8 cellular contexts compared by ENCODE assay signal in the genomic region with DNA sequence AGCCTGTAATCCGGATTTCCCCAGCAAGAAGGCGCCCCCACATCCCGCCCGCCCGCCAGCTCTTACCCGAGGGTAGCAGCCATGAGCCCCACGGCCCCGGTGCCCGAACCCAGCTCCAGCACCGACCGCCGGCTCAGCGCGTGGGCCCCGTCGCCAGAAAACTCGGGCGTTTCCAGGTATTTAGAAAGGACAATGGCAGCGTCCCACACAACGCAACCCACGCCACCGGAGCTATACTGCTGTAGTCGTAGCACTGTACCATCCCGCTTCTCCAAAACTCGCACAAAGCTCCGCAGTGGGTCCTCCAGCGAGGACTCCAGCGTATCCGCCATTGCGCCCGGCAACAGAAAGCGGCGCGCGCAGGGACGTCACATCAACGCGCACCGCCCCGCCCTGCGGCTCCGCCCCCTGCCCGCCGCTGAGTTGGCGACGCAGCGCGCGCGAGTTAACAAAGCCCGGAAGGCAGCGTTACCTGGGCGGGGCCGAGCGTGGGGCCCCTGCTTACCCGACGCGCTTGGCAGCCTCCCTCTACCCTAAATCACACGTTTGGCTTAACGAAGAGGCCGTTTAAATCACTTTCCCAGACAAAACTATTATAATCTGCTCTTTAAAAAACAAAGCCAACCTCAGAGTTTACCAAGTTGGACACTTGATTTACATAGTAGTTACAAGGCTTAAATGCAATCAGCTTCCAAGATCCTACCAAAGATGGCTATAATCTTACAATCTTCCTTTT. TPM values are rescaled to one million over a fixed set of nuclear protein-coding genes. Genes with fewer than 3 reads are reported as not detected.
DNase-seq lines count a peak whose midpoint lies in the region; ATAC-seq lines count a peak whose summit lies in the region.

A gene (minus strand): TSS at position 352 of the 736 bp plus-strand sequence. CDS start 20 bp downstream, at position 332.

- ATAC-seq in GM21360 (IDR thresholded peaks at IDR 0.05; ENCODE audit: unreplicated experiment) = peak; percentile 94

- DNase-seq in COLO829 (ENCODE audit: low spot score) (peak; percentile 88), HT-29 (ENCODE audit: low spot score) (peak; percentile 88), lung microvascular endothelial cell (ENCODE audit: low read depth in 2 of 2) (peak; percentile 95 to 97)
- DNase-seq in NK-92 treated with Interleukin-12 subunit alpha and Interleukin-12 subunit beta, amount 100 ng/mL, for 24 hours (lab: John Stamatoyannopoulos, UW) = peak; percentile 91
- DNase-seq in activated CD8-positive, alpha-beta memory T cell treated with anti-CD3 and anti-CD28 coated beads for 24 hours = peak; percentile 98
- peak; percentile 93 for DNase-seq in effector CD8-positive, alpha-beta T cell (lab: John Stamatoyannopoulos, UW)
- peak; percentile 93 to 94 (median 93) for DNase-seq in stimulated activated CD4-positive, alpha-beta T cell treated with anti-CD3 and anti-CD28 coated beads, TNF-alpha, amount 100 ng/mL, for 4 hours (ENCODE audit: low read depth in 3 of 3)

RNA-seq across cellular contexts. Expression of the gene that starts here (rescaled TPM):
- 5.9 and 6.4 TPM in 2 replicates for total RNA-seq in HT-29 (2014; rRNA removed; shearing (Covaris generic))
- 1.7 and 2.6 TPM in 2 replicates for total RNA-seq in lung microvascular endothelial cell

Comparison
In these comparisons a context has a peak if more than half of its experiments do, and no peak if none do; other contexts are left out.
1. Peak in every context shown above with its lines: DNase-seq and ATAC-seq.